9 cellular contexts compared by ENCODE assay signal in genomic region chr11:105035262-105035620, GRCh38. TPM values are rescaled to one million over a fixed set of nuclear protein-coding genes. Genes with fewer than 3 reads are reported as not detected.
DNase-seq lines count a peak whose midpoint lies in the region; ATAC-seq and TF ChIP-seq lines count a peak whose summit lies in the region.
"Had no signal": no experiment of that assay in that cellular context is flagged by ENCODE, and none has a peak within 500 bp of the region (broad histone marks: within the 10 kb centered on the region; RNA-seq: fewer than 3 reads in every experiment).

No MANE protein-coding gene starts in this region.

- intact Hi-C loops in prostate gland (cut with DNase I), result no loop called here

- no peaks in the 10 kb centered on the region for H3K36me3 ChIP-seq in brain microvascular endothelial cell (replicated peaks)
- no peaks in the 10 kb centered on the region for H3K36me3 ChIP-seq in prostate gland

- H3K4me3 ChIP-seq in brain microvascular endothelial cell (ENCODE audit: low read depth, low read length) (no peak overlapping the region), prostate gland (peak overlapping the region; percentile 12 to 22)

- 46% methylated on average over 1 of the region's 1 CpG for WGBS in prostate gland

- no peaks in the 10 kb centered on the region for H3K4me1 ChIP-seq in prostate gland (replicated peaks)

- ATAC-seq in GM18907 (IDR thresholded peaks at IDR 0.05; ENCODE audit: unreplicated experiment), result peak; percentile 47
- ATAC-seq in HG02885 (IDR thresholded peaks at IDR 0.05; ENCODE audit: poor library complexity, unreplicated experiment), result peak; percentile 28

- H3K9me3 ChIP-seq in prostate gland, result no peaks in the 10 kb centered on the region

- in situ Hi-C loops in brain microvascular endothelial cell (cut with HindIII; ENCODE audit: low pct_ligation_motif_present, low sequenced_read_pairs), result no loop called here

- TF ChIP-seq POLR2A in prostate gland (IDR thresholded peaks at IDR 0.05), result no peak

- DNase-seq in brain microvascular endothelial cell (peak; percentile 2), prostate gland (ENCODE audit: low spot score) (no peak), kidney glomerular epithelial cell (lab: John Stamatoyannopoulos, UW) (no peak), NCI-H748 treated with DMSO at 0.1 percent for 48 hours (lab: John Stamatoyannopoulos, UW) (no peak), NCI-H2081 (lab: John Stamatoyannopoulos, UW) (no peak), SHP77 treated with DMSO at 0.1 percent for 48 hours (lab: John Stamatoyannopoulos, UW) (no peak)

- H3K27ac ChIP-seq in brain microvascular endothelial cell, result no peak overlapping the region
- peak overlapping the region in 1 of 2 donors; percentile 64 for H3K27ac ChIP-seq in prostate gland

- no peaks in the 10 kb centered on the region for H3K27me3 ChIP-seq in brain microvascular endothelial cell (replicated peaks)
- no peaks in the 10 kb centered on the region for H3K27me3 ChIP-seq in prostate gland (replicated peaks; ENCODE audit: insufficient read depth)

- TF ChIP-seq CTCF in brain microvascular endothelial cell (IDR thresholded peaks at IDR 0.05; ENCODE audit: low read depth, low read length, missing control alignments), result no peak
- no peak for TF ChIP-seq CTCF in prostate gland (IDR thresholded peaks at IDR 0.05)

RNA-seq across cellular contexts. Expression of gene CASP1, which starts 0.3 kb away (rescaled TPM):
- total RNA-seq in prostate gland, result 10 to 100 TPM in 1 of 2 donors, 1 to 10 TPM in 1; 3.5 to 20.1 TPM

RNA-seq across cellular contexts. Expression of gene CARD16, which starts 9.9 kb away (rescaled TPM):
- 1 to 10 TPM; 6.7 to 7.9 TPM for total RNA-seq in prostate gland

RNA-seq across cellular contexts. Expression of gene CASP5, which starts 12.3 kb away (rescaled TPM):
- not detected for total RNA-seq in prostate gland
- total RNA-seq: M059J had no signal
